ENCODE assay signal across 39 cellular contexts in genomic region chr9:68599826-68600225, GRCh38. TPM values are rescaled to one million over a fixed set of nuclear protein-coding genes. Genes with fewer than 3 reads are reported as not detected.
"Had no signal": no experiment of that assay in that cellular context is flagged by ENCODE, and none has a peak within 500 bp of the region (broad histone marks: within the 10 kb centered on the region; RNA-seq: fewer than 3 reads in every experiment).

No MANE protein-coding gene starts in this region.

- H3K36me3 ChIP-seq: MG63 had no signal

- H3K27me3 ChIP-seq: MG63 had no signal

- H3K4me3 ChIP-seq: MG63 had no signal

- DNase-seq: Kasumi-1, MG63, MM.1S, MV-4-11, NCI-H1048, NCI-H1092, NCI-H1092 treated with DMSO at 0.1 percent for 48 hours, NCI-H1105, NCI-H1105 treated with DMSO at 0.1 percent for 48 hours, NCI-H1417, NCI-H1417 treated with DMSO at 0.1 percent for 48 hours, NCI-H1436, NCI-H1436 treated with DMSO at 0.1 percent for 48 hours, NCI-H146, NCI-H1694, NCI-H1694 treated with DMSO at 0.1 percent for 48 hours, NCI-H187, NCI-H187 treated with DMSO at 0.1 percent for 48 hours, NCI-H1930, NCI-H2029, NCI-H2029 treated with DMSO at 0.1 percent for 48 hours, NCI-H2081, NCI-H2081 treated with DMSO at 0.1 percent for 48 hours, NCI-H2107, NCI-H2171, NCI-H2171 treated with DMSO at 0.1 percent for 48 hours, NCI-H2227 treated with DMSO at 0.1 percent for 48 hours, NCI-H226, NCI-H345, NCI-H446, NCI-H446 treated with DMSO at 0.1 percent for 48 hours, NCI-H510A, NCI-H510A treated with DMSO at 0.1 percent for 48 hours, NCI-H524, NCI-H524 treated with DMSO at 0.1 percent for 48 hours had no signal

- H3K9me3 ChIP-seq: MG63 had no signal

RNA-seq across cellular contexts. Expression of gene TMEM252, which starts 59.1 kb away (rescaled TPM):
- total RNA-seq: LHCN-M2, M059J, MCF 10A, NCI-H460 had no signal
